In the genomic region with DNA sequence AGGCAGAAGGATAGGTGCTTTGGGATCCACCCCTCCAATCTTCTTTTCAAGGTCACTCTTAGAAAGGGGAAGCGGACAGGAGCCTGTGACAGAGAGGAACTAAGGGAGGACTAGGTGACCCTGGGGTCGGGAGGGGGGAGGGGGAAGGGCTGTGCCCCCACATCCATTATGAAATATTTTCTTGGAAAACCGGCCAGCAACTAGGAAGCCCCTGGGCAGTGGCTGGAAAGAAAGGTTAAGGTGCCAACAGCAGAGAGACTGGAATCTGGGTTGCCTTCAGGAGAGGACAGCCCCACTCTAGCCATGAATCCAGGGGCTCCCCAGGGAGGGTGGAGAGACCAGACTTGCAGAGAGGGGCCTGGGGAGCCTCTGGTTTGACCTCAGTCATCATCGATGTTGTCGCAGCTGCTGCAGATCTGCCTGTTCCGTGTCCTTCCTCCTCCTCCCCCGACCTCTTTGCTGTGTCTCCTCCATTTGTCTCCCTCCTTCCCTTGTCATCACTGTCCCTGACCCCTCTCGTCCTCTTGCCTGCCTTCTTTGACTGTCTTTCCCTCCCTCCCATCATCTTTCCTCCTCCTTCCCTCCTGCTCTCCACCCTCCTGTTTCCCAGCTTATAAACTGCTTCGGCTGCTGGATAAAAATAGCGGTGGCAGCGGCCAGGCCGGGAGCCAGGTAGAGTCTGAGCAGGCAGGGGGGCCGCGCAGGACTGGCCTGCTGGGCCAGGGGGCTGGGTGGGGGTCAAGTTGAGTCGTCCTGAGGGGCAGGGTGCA, we compare ENCODE assay signal across 1 cellular context.
TF ChIP-seq lines count a peak whose summit lies in the region.

No MANE protein-coding gene starts in this region.

TF ChIP-seq in HepG2, 621 proteins besides CTCF, POLR2A, EP300 and RAD21:
- TF ChIP-seq KLF13 (CRISPR knock-in tag; IDR thresholded peaks at IDR 0.05) (no peak), EEA1 (CRISPR knock-in tag; IDR thresholded peaks at IDR 0.05; ENCODE audit: borderline replicate concordance) (peak; percentile 33; the same call in 1 of the 2 replicates), PCBP2 (optimal IDR thresholded peaks at IDR 0.05; ENCODE audit: low read depth, low read length, poor library complexity, severe bottlenecking) (no peak)
- TF ChIP-seq, protein P1, sequence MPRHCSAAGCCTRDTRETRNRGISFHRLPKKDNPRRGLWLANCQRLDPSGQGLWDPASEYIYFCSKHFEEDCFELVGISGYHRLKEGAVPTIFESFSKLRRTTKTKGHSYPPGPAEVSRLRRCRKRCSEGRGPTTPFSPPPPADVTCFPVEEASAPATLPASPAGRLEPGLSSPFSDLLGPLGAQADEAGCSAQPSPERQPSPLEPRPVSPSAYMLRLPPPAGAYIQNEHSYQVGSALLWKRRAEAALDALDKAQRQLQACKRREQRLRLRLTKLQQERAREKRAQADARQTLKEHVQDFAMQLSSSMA (CRISPR knock-in tag; IDR thresholded peaks at IDR 0.05): no peak
- TF ChIP-seq, protein P2, sequence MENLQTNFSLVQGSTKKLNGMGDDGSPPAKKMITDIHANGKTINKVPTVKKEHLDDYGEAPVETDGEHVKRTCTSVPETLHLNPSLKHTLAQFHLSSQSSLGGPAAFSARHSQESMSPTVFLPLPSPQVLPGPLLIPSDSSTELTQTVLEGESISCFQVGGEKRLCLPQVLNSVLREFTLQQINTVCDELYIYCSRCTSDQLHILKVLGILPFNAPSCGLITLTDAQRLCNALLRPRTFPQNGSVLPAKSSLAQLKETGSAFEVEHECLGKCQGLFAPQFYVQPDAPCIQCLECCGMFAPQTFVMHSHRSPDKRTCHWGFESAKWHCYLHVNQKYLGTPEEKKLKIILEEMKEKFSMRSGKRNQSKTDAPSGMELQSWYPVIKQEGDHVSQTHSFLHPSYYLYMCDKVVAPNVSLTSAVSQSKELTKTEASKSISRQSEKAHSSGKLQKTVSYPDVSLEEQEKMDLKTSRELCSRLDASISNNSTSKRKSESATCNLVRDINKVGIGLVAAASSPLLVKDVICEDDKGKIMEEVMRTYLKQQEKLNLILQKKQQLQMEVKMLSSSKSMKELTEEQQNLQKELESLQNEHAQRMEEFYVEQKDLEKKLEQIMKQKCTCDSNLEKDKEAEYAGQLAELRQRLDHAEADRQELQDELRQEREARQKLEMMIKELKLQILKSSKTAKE (CRISPR knock-in tag; IDR thresholded peaks at IDR 0.05; ENCODE audit: borderline replicate concordance): 0 out of 2 replicates have a peak, but pooled peaks have one; percentile 15
